12 cellular contexts compared by ENCODE assay signal in genomic region chr4:5365071-5366008, GRCh38.
DNase-seq lines count a peak whose midpoint lies in the region; ATAC-seq and TF ChIP-seq lines count a peak whose summit lies in the region.
"Had no signal": no experiment of that assay in that cellular context is flagged by ENCODE, and none has a peak within 500 bp of the region (broad histone marks: within the 10 kb centered on the region; RNA-seq: fewer than 3 reads in every experiment).

No MANE protein-coding gene starts in this region.

- intact Hi-C loops in left colon (cut with DNase I, micrococcal nuclease): no loop called here

- no peak for TF ChIP-seq CTCF in AG09319 (IDR thresholded peaks at IDR 0.05; ENCODE audit: low read depth, low read length)

- ATAC-seq in left colon (peak; percentile 72), GM18870 (IDR thresholded peaks at IDR 0.05; ENCODE audit: unreplicated experiment) (no peak), GM21737 (IDR thresholded peaks at IDR 0.05; ENCODE audit: unreplicated experiment) (no peak)
- ATAC-seq: sciatic nerve had no signal

- DNase-seq in AG09319 (ENCODE audit: extremely low read depth, low read depth): peak; percentile 85
- DNase-seq in HT-29 (ENCODE audit: low spot score): peak; percentile 26
- DNase-seq in astrocyte of the hippocampus (ENCODE audit: low read depth, low spot score): peak; percentile 83
- no peak for DNase-seq in left colon
- DNase-seq in NK-92 (lab: John Stamatoyannopoulos, UW; ENCODE audit: unreplicated experiment): no peak
- DNase-seq in NCI-H526 treated with DMSO at 0.1 percent for 48 hours (lab: John Stamatoyannopoulos, UW): no peak
- DNase-seq: activated naive CD4-positive, alpha-beta T cell treated with anti-CD3 and anti-CD28 coated beads for 36 hours; KG1; tibial artery had no signal

Comparison
In these comparisons a context has a peak if more than half of its experiments do, and no peak if none do; other contexts are left out.
1. DNase-seq: peak in AG09319 (single experiment), HT-29 (single experiment) and astrocyte of the hippocampus (single experiment); none in left colon (0 of 2), NK-92 (single experiment) and NCI-H526 treated with DMSO at 0.1 percent for 48 hours (single experiment).